In genomic region chr1:55536466-55536865, GRCh38 we compare ENCODE assay signal across 20 cellular contexts.
DNase-seq lines count a peak whose midpoint lies in the region; ATAC-seq, FAIRE-seq and TF ChIP-seq lines count a peak whose summit lies in the region.
"Had no signal": no experiment of that assay in that cellular context is flagged by ENCODE, and none has a peak within 500 bp of the region (broad histone marks: within the 10 kb centered on the region; RNA-seq: fewer than 3 reads in every experiment).

No MANE protein-coding gene starts in this region.

- H3K9ac ChIP-seq in muscle layer of colon (ENCODE audit: low read length): peak overlapping the region; percentile 23

- ATAC-seq in left ventricle myocardium superior (peak; percentile 12), left cardiac atrium (no peak), Panc1 (peak; percentile 69; the same call in 1 of the 2 replicates), HG02973 (IDR thresholded peaks at IDR 0.05; ENCODE audit: unreplicated experiment) (no peak)
- ATAC-seq: A549; activated naive CD8-positive, alpha-beta T cell treated with anti-CD3 and anti-CD28 coated beads, Interleukin-2, amount 50 U/mL, for 24 hours; stimulated activated naive B cell treated with anti-CD40 and anti-IgM and Interleukin-4, amounts not matched to agents 10 μg/mL and 1 μg/mL and 100 μg/mL, for 72 hours had no signal

- FAIRE-seq in GM12891 (lab: Jason Lieb, UNC): no peak
- FAIRE-seq: A549, H54 had no signal

- TF ChIP-seq POLR2A in GM12891 (IDR thresholded peaks at IDR 0.05; ENCODE audit: low read depth, low read length): no peak

- POLR2A ChIA-PET in Panc1 (lab: Charles Lee): interaction anchor here (0.6 kb wide), 1 partner anchor 686 kb away, joined by 4 read pairs; no protein-coding TSS in a partner anchor

- no peak for TF ChIP-seq CTCF in Panc1 (IDR thresholded peaks at IDR 0.05)

- H3K27me3 ChIP-seq in Panc1 (ENCODE audit: control insufficient read depth, insufficient read depth, low read length): no peaks in the 10 kb centered on the region
- H3K27me3 ChIP-seq in muscle layer of colon (ENCODE audit: control insufficient read depth in 1 of 2, insufficient read depth in 2 of 2, low read length in 2 of 2): no peaks in the 10 kb centered on the region
- H3K27me3 ChIP-seq: esophagus squamous epithelium had no signal

- intact Hi-C loops in left ventricle myocardium superior (cut with micrococcal nuclease): no loop called here
- intact Hi-C loops in left cardiac atrium (cut with DNase I): no loop called here
- intact Hi-C loops in Panc1 (cut with micrococcal nuclease; ENCODE audit: unreplicated experiment): no loop called here

- H3K9me3 ChIP-seq in Panc1 (ENCODE audit: control insufficient read depth, insufficient read depth, low read depth, low read length) (no peaks in the 10 kb centered on the region), muscle layer of colon (ENCODE audit: low read length) (no peaks in the 10 kb centered on the region)
- H3K9me3 ChIP-seq: A549, esophagus squamous epithelium had no signal

- no peaks in the 10 kb centered on the region for H3K36me3 ChIP-seq in Panc1 (ENCODE audit: control insufficient read depth, insufficient read depth, low read length)
- H3K36me3 ChIP-seq in muscle layer of colon (ENCODE audit: insufficient read depth, low read length): no peaks in the 10 kb centered on the region
- H3K36me3 ChIP-seq: esophagus squamous epithelium had no signal

- CTCF ChIA-PET in Panc1 (lab: Charles Lee): no interaction called here

- H3K27ac ChIP-seq in Panc1 (ENCODE audit: low read length) (peak overlapping the region; percentile 20; the same call in 1 of the 2 replicates), muscle layer of colon (ENCODE audit: low read depth, low read length) (peak overlapping the region; percentile 8)
- H3K27ac ChIP-seq: esophagus squamous epithelium had no signal

- DNase-seq in left ventricle myocardium superior (no peak), left cardiac atrium (no peak), Panc1 (ENCODE audit: low read depth, low spot score) (no peak), GM12891 (ENCODE audit: insufficient read length, low spot score) (no peak), NOMO-1 treated with DMSO at 0.1 percent for 48 hours (lab: John Stamatoyannopoulos, UW; ENCODE audit: unreplicated experiment) (no peak)
- no peak for DNase-seq in stimulated activated CD4-positive, alpha-beta T cell treated with anti-CD3 and anti-CD28 coated beads, Interleukin-2, amount 100 ng/mL, for 24 hours
- DNase-seq: activated CD4-positive, CD25-positive, alpha-beta regulatory T cell; activated CD8-positive, alpha-beta memory T cell treated with anti-CD3 and anti-CD28 coated beads for 24 hours; activated naive CD8-positive, alpha-beta T cell treated with anti-CD3 and anti-CD28 coated beads, Interleukin-2, amount 50 U/mL, for 24 hours; CD4-positive, alpha-beta memory T cell; DMS79; esophagus squamous epithelium; NCI-H2171; NCI-H774; SHP77 treated with DMSO at 0.1 percent for 48 hours; stimulated activated naive B cell treated with anti-CD40 and anti-IgM and Interleukin-4, amounts not matched to agents 10 μg/mL and 1 μg/mL and 100 μg/mL, for 72 hours had no signal

- in situ Hi-C loops in Panc1 (cut with HindIII; ENCODE audit: low pct_unique_long_range_greater_than_20kb, low sequenced_read_pairs): no loop called here

- H3K4me3 ChIP-seq in Panc1 (ENCODE audit: low read depth in 2 of 2, low read length in 2 of 2): no peak overlapping the region
- peak overlapping the region in 1 of 2 donors; percentile 26 for H3K4me3 ChIP-seq in muscle layer of colon (ENCODE audit: low read depth in 1 of 2, low read length in 2 of 2)
- H3K4me3 ChIP-seq: A549, esophagus squamous epithelium had no signal

- no TSS peak for BruUV-seq in Panc1 (replicated peaks; lab: Mats Ljungman, UMichigan)

- H3K4me1 ChIP-seq in Panc1 (ENCODE audit: control insufficient read depth, insufficient read depth, low read length): no peaks in the 10 kb centered on the region
- H3K4me1 ChIP-seq in muscle layer of colon (ENCODE audit: insufficient read depth, low read length): peaks cover 29% of the 10 kb centered on the region

TF ChIP-seq in GM12891, 5 proteins besides CTCF, POLR2A, EP300 and RAD21:
- TF ChIP-seq SPI1 (IDR thresholded peaks at IDR 0.05; ENCODE audit: low read depth, low read length): no peak
- no peak for TF ChIP-seq POU2F2 (IDR thresholded peaks at IDR 0.05; ENCODE audit: low read depth, low read length)
- TF ChIP-seq POLR2AphosphoS5 (IDR thresholded peaks at IDR 0.05; ENCODE audit: low read depth, low read length): no peak
- no peak for TF ChIP-seq PAX5 (IDR thresholded peaks at IDR 0.05; ENCODE audit: insufficient read depth, low read length, severe bottlenecking)
- no peak for TF ChIP-seq TAF1 (IDR thresholded peaks at IDR 0.05; ENCODE audit: low read depth, low read length)

Comparison
In these comparisons a context has a peak if more than half of its experiments do, and no peak if none do; other contexts are left out.
1. ATAC-seq: peak in left ventricle myocardium superior (single experiment) and Panc1 (single experiment); none in left cardiac atrium (0 of 2) and HG02973 (single experiment).